10 cellular contexts compared by ENCODE assay signal in genomic region chr7:27149817-27150567, GRCh38. TPM values are rescaled to one million over a fixed set of nuclear protein-coding genes. Genes with fewer than 3 reads are reported as not detected.
DNase-seq lines count a peak whose midpoint lies in the region; ATAC-seq and TF ChIP-seq lines count a peak whose summit lies in the region.
"Had no signal": no experiment of that assay in that cellular context is flagged by ENCODE, and none has a peak within 500 bp of the region (broad histone marks: within the 10 kb centered on the region; RNA-seq: fewer than 3 reads in every experiment).

No MANE protein-coding gene starts in this region.

- peak overlapping the region; percentile 71 for H3K4me3 Mint-ChIP-seq in stimulated activated naive CD8-positive, alpha-beta T cell treated with anti-CD3 and anti-CD28 coated beads, Interleukin-15, Interleukin-2, amounts not matched to agents 100 ng/mL and 50 ng/mL, for 24 hours
- peak overlapping the region; percentile 55 for H3K4me3 Mint-ChIP-seq in WTC11

- H3K4me3 ChIP-seq in mesodermal cell (ENCODE audit: extremely low read depth, insufficient read depth, low read length, poor library complexity, severe bottlenecking) (peak overlapping the region; percentile 21), aorta (ENCODE audit: low read length in 2 of 2) (peak overlapping the region; percentile 7 to 33)

- H3K27ac ChIP-seq in mesodermal cell (ENCODE audit: low read depth, low read length, severe bottlenecking) (no peak overlapping the region), aorta (ENCODE audit: low read depth in 1 of 2, low read length in 2 of 2) (peak overlapping the region in 1 of 2 donors; percentile 38)

- POLR2A ChIA-PET in WTC11 (lab: Charles Lee), result no interaction called here
- POLR2A ChIA-PET in HEK293T (lab: Yijun Ruan, JAX), result interaction anchor here (0.7 to 17.5 kb wide), 19 partner anchors 9 to 956 kb away, joined by 3 to 367 read pairs (median 6); partner anchors contain the start of genes HOXA1, HOXA10, HOXA11 and HOXA4

- WGBS in mesodermal cell (ENCODE audit: insufficient coverage in 2 of 2), 2 experiments, result 39 to 40% methylated on average over 4 to 8 of the region's 13 CpGs
- 51 to 60% methylated on average over 13 of the region's 13 CpGs for WGBS in aorta, 2 donors

- no peak overlapping the region for H3K27ac Mint-ChIP-seq in stimulated activated naive CD8-positive, alpha-beta T cell treated with anti-CD3 and anti-CD28 coated beads, Interleukin-15, Interleukin-2, amounts not matched to agents 100 ng/mL and 50 ng/mL, for 24 hours
- no peak overlapping the region for H3K27ac Mint-ChIP-seq in WTC11

- H3K27me3 Mint-ChIP-seq in stimulated activated naive CD8-positive, alpha-beta T cell treated with anti-CD3 and anti-CD28 coated beads, Interleukin-15, Interleukin-2, amounts not matched to agents 100 ng/mL and 50 ng/mL, for 24 hours, result peaks cover 84% of the 10 kb centered on the region
- peaks cover 100% of the 10 kb centered on the region for H3K27me3 Mint-ChIP-seq in WTC11 (ENCODE audit: low read depth)

- no peak for ATAC-seq in stimulated activated naive CD8-positive, alpha-beta T cell treated with anti-CD3 and anti-CD28 coated beads, Interleukin-15, Interleukin-2, amounts not matched to agents 100 U/mL and 50 U/mL, for 24 hours
- no peak for ATAC-seq in WTC11
- ATAC-seq in aorta (ENCODE audit: low FRiP score), result no peak

- TF ChIP-seq CTCF in WTC11 (IDR thresholded peaks at IDR 0.05), result no peak

- H3K4me1 ChIP-seq in mesodermal cell (ENCODE audit: control insufficient read depth, insufficient read depth, low read length, poor library complexity, severe bottlenecking), result peaks cover 2% of the 10 kb centered on the region
- no peaks in the 10 kb centered on the region for H3K4me1 ChIP-seq in aorta (ENCODE audit: control insufficient read depth in 1 of 2, insufficient read depth in 2 of 2, low read length in 2 of 2)

- intact Hi-C loops in aorta (cut with DNase I), result loop anchor here in 1 of 2 donors (5.0 to 10.0 kb wide), 2 partner anchors 945 to 1293 kb away; partner anchors contain the start of genes CBX3 and HNRNPA2B1

- H3K27me3 ChIP-seq in aorta (ENCODE audit: control insufficient read depth in 1 of 2, insufficient read depth in 2 of 2, low read length in 1 of 2), result no peaks in the 10 kb centered on the region

- no peaks in the 10 kb centered on the region for H3K9me3 Mint-ChIP-seq in stimulated activated naive CD8-positive, alpha-beta T cell treated with anti-CD3 and anti-CD28 coated beads, Interleukin-15, Interleukin-2, amounts not matched to agents 100 ng/mL and 50 ng/mL, for 24 hours
- no peaks in the 10 kb centered on the region for H3K9me3 Mint-ChIP-seq in WTC11

- no peak for DNase-seq in stimulated activated naive CD8-positive, alpha-beta T cell treated with anti-CD3 and anti-CD28 coated beads, Interleukin-15, Interleukin-2, amounts not matched to agents 100 U/mL and 50 U/mL, for 24 hours
- DNase-seq in WTC11 (ENCODE audit: low spot score), result no peak
- peak in 1 of 2 donors; percentile 77 for DNase-seq in aorta
- no peak for DNase-seq in GM19240 (ENCODE audit: insufficient read length, low spot score)
- no peak for DNase-seq in HEK293T (ENCODE audit: extremely low spot score)
- DNase-seq in ecto neural progenitor cell (ENCODE audit: low spot score), result no peak
- DNase-seq: NCI-H1436 treated with DMSO at 0.1 percent for 48 hours had no signal

- no peaks in the 10 kb centered on the region for H3K36me3 Mint-ChIP-seq in stimulated activated naive CD8-positive, alpha-beta T cell treated with anti-CD3 and anti-CD28 coated beads, Interleukin-15, Interleukin-2, amounts not matched to agents 100 ng/mL and 50 ng/mL, for 24 hours (ENCODE audit: low read depth)
- H3K36me3 Mint-ChIP-seq in WTC11, result peaks cover 3% of the 10 kb centered on the region

- CTCF ChIA-PET in WTC11 (lab: Charles Lee), result interaction anchor here (0.8 to 4.0 kb wide), 12 partner anchors 8 to 467 kb away, joined by 3 to 74 read pairs (median 4); partner anchors contain the start of gene HOXA9
- CTCF ChIA-PET in HEK293T (lab: Yijun Ruan, JAX), result interaction anchor here (0.8 to 2.0 kb wide), 6 partner anchors 8 to 52 kb away, joined by 3 to 10 read pairs (median 4); no protein-coding TSS in a partner anchor

- peaks cover 30% of the 10 kb centered on the region for H3K4me1 Mint-ChIP-seq in stimulated activated naive CD8-positive, alpha-beta T cell treated with anti-CD3 and anti-CD28 coated beads, Interleukin-15, Interleukin-2, amounts not matched to agents 100 ng/mL and 50 ng/mL, for 24 hours (ENCODE audit: low read depth)
- H3K4me1 Mint-ChIP-seq in WTC11, result peaks cover 26% of the 10 kb centered on the region

- H3K9me3 ChIP-seq in mesodermal cell (ENCODE audit: control insufficient read depth, low read length) (peaks cover 3% of the 10 kb centered on the region), aorta (ENCODE audit: control insufficient read depth, low read length) (no peaks in the 10 kb centered on the region)

- no peaks in the 10 kb centered on the region for H3K36me3 ChIP-seq in mesodermal cell (ENCODE audit: control insufficient read depth, insufficient read depth, low read length)
- H3K36me3 ChIP-seq in aorta (ENCODE audit: control insufficient read depth in 1 of 2, insufficient read depth in 2 of 2, low read length in 1 of 2), result no peaks in the 10 kb centered on the region

TF ChIP-seq in WTC11, 78 proteins besides CTCF, POLR2A, EP300 and RAD21 (continues in another document):
- TF ChIP-seq USF2 (CRISPR knock-in tag; IDR thresholded peaks at IDR 0.05), result no peak

TF ChIP-seq in HEK293T, 16 proteins besides CTCF, POLR2A, EP300 and RAD21:
- TF ChIP-seq SUZ12 (IDR thresholded peaks at IDR 0.05) (no peak), TARDBP (IDR thresholded peaks at IDR 0.05) (no peak), FOXA1 (IDR thresholded peaks at IDR 0.05) (no peak), SP1 (IDR thresholded peaks at IDR 0.05) (no peak), NFRKB (IDR thresholded peaks at IDR 0.05) (no peak), BHLHE40 (IDR thresholded peaks at IDR 0.05; ENCODE audit: borderline replicate concordance) (no peak), LEF1 (IDR thresholded peaks at IDR 0.05; ENCODE audit: borderline replicate concordance) (no peak), FOXK2 (IDR thresholded peaks at IDR 0.05) (no peak), FOXM1 (IDR thresholded peaks at IDR 0.05; ENCODE audit: borderline replicate concordance) (no peak), ELF4 (IDR thresholded peaks at IDR 0.05) (no peak), CTBP1 (IDR thresholded peaks at IDR 0.05; ENCODE audit: borderline replicate concordance) (no peak), L3MBTL2 (conservative IDR thresholded peaks at IDR 0.05) (no peak), PKNOX1 (IDR thresholded peaks at IDR 0.05) (no peak), HDGF (IDR thresholded peaks at IDR 0.05; ENCODE audit: borderline replicate concordance) (no peak)

RNA-seq across cellular contexts. Expression of gene HOXA3, which starts 2.4 kb away (rescaled TPM):
- total RNA-seq in WTC11 (2021) (0.11 TPM in 1 of 3 replicates, not detected in the others), aorta (10 to 100 TPM in 1 of 2 donors, 1 to 10 TPM in 1; 9.6 to 20.8 TPM)
- 7.0 TPM for polyA plus RNA-seq in mesodermal cell (2013, experiment 1 of 2)
- 5.9 TPM for polyA plus RNA-seq in mesodermal cell (2013, experiment 2 of 2)
- polyA plus RNA-seq in aorta, result 10 to 100 TPM in 1 of 2 donors, 1 to 10 TPM in 1; 3.8 to 12.2 TPM

RNA-seq across cellular contexts. Expression of gene HOXA6, which starts 2.4 kb away (rescaled TPM):
- total RNA-seq in WTC11 (2021) (not detected in 3 replicates), aorta (1 to 10 TPM; 6.3 to 7.6 TPM)
- 4.2 TPM for polyA plus RNA-seq in mesodermal cell (2013, experiment 1 of 2)
- 2.2 TPM for polyA plus RNA-seq in mesodermal cell (2013, experiment 2 of 2)
- polyA plus RNA-seq in aorta, result under 1 TPM in 1 of 2 donors, not detected in 1; 0.97 TPM
- total RNA-seq: right cardiac atrium had no signal
- polyA plus RNA-seq: right cardiac atrium had no signal

RNA-seq across cellular contexts. Expression of gene HOXA7, which starts 6.5 kb away (rescaled TPM):
- total RNA-seq in WTC11 (2021) (not detected in 3 replicates), aorta (1 to 10 TPM; 4.7 to 9.3 TPM)
- polyA plus RNA-seq in mesodermal cell (2013, experiment 1 of 2), result 2.8 TPM
- 3.2 TPM for polyA plus RNA-seq in mesodermal cell (2013, experiment 2 of 2)
- polyA plus RNA-seq in aorta, result 1 to 10 TPM; 2.4 to 3.3 TPM
- total RNA-seq: right cardiac atrium had no signal

RNA-seq across cellular contexts. Expression of gene HOXA5, which starts 6.5 kb away (rescaled TPM):
- total RNA-seq in WTC11 (2021) (0.14 TPM in 1 of 3 replicates, not detected in the others), aorta (10 to 100 TPM in 1 of 2 donors, 1 to 10 TPM in 1; 8.0 to 11.8 TPM)
- polyA plus RNA-seq in mesodermal cell (2013, experiment 1 of 2), result 5.5 TPM
- 4.9 TPM for polyA plus RNA-seq in mesodermal cell (2013, experiment 2 of 2)
- polyA plus RNA-seq in aorta, result 1 to 10 TPM; 1.6 to 2.7 TPM

RNA-seq across cellular contexts. Expression of gene HOXA9, which starts 15.3 kb away (rescaled TPM):
- not detected in 3 replicates for total RNA-seq in WTC11 (2021)
- polyA plus RNA-seq in mesodermal cell (2013, experiment 1 of 2), result 11.6 TPM
- polyA plus RNA-seq in mesodermal cell (2013, experiment 2 of 2), result 11.2 TPM
- total RNA-seq in aorta, result 1 to 10 TPM; 1.6 to 5.8 TPM
- polyA plus RNA-seq in aorta, result 1 to 10 TPM; 1.5 to 3.1 TPM
- total RNA-seq: right cardiac atrium had no signal
- polyA plus RNA-seq: right cardiac atrium had no signal
